In genomic region chr5:31638748-31639418, GRCh38 we compare ENCODE assay signal across 8 cellular contexts. TPM values are rescaled to one million over a fixed set of nuclear protein-coding genes. Genes with fewer than 3 reads are reported as not detected.
A peak's percentile ranks its signal among the peaks of the same experiment; 100 is the strongest.
DNase-seq lines count a peak whose midpoint lies in the region; ATAC-seq and TF ChIP-seq lines count a peak whose summit lies in the region.

PDZD2 (plus strand) TSS chr5:31639131.

- H3K36me3 ChIP-seq in GM23338 (ENCODE audit: insufficient read depth) = no peaks in the 10 kb centered on the region
- H3K36me3 ChIP-seq in testis (ENCODE audit: low read depth, missing control alignments) = no peaks in the 10 kb centered on the region

- DNase-seq in EH (ENCODE audit: low read depth) (peak; percentile 68), GM23338 (ENCODE audit: low spot score) (peak; percentile 89), LHCN-M2 (ENCODE audit: low read depth) (peak; percentile 41), SK-MEL-5 (ENCODE audit: low read depth, low spot score) (peak; percentile 72), glomerular visceral epithelial cell (ENCODE audit: extremely low spot score) (peak; percentile 79), osteocyte (ENCODE audit: extremely low spot score, unreplicated experiment) (peak; percentile 86), testis (peak; percentile 82)
- DNase-seq in activated naive CD4-positive, alpha-beta T cell treated with anti-CD3 and anti-CD28 coated beads for 36 hours = peak; percentile 77

- H3K9me3 Mint-ChIP-seq in GM23338 (no peaks in the 10 kb centered on the region), osteocyte (ENCODE audit: unreplicated experiment) (no peaks in the 10 kb centered on the region)
- H3K9me3 Mint-ChIP-seq in activated naive CD4-positive, alpha-beta T cell treated with anti-CD3 and anti-CD28 coated beads for 36 hours = no peaks in the 10 kb centered on the region

- peaks cover 9% of the 10 kb centered on the region; the same call in 1 of the 2 replicates for H4K20me1 ChIP-seq in GM23338 (replicated peaks; ENCODE audit: insufficient read depth)

- peak within 1 kb of the TSS; percentile 95 for H3K4me2 ChIP-seq in GM23338

- H3K27me3 ChIP-seq in GM23338 (ENCODE audit: insufficient read depth) = peaks cover 17% of the 10 kb centered on the region
- H3K27me3 ChIP-seq in testis = no peaks in the 10 kb centered on the region

- H3K9me2 ChIP-seq in GM23338 (ENCODE audit: insufficient read depth) = no peaks in the 10 kb centered on the region; the same call in 1 of the 2 replicates

- H3K27ac Mint-ChIP-seq in GM23338 = no peak within 1 kb of the TSS
- peak within 1 kb of the TSS; percentile 6 for H3K27ac Mint-ChIP-seq in activated naive CD4-positive, alpha-beta T cell treated with anti-CD3 and anti-CD28 coated beads for 36 hours
- H3K27ac Mint-ChIP-seq in osteocyte (ENCODE audit: unreplicated experiment) = no peak within 1 kb of the TSS

- TF ChIP-seq CTCF in GM23338 (conservative IDR thresholded peaks at IDR 0.05; ENCODE audit: low read depth in 2 of 2) (peak; percentile 27 to 54; a peak in 3 of 4 replicates), osteocyte (IDR thresholded peaks at IDR 0.05) (peak; percentile 45), testis (IDR thresholded peaks at IDR 0.05) (peak in 1 of 3 experiments; percentile 44)

- H3K9me3 ChIP-seq in testis = no peaks in the 10 kb centered on the region

- H3K4me1 Mint-ChIP-seq in GM23338 = peaks cover 19% of the 10 kb centered on the region; the same call in 2 of the 3 replicates
- H3K4me1 Mint-ChIP-seq in activated naive CD4-positive, alpha-beta T cell treated with anti-CD3 and anti-CD28 coated beads for 36 hours (ENCODE audit: low read depth) = peaks cover 9% of the 10 kb centered on the region
- H3K4me1 Mint-ChIP-seq in osteocyte (ENCODE audit: unreplicated experiment) = peaks cover 14% of the 10 kb centered on the region

- ATAC-seq in GM23338 = peak; percentile 80

- H3K4me3 ChIP-seq in GM23338 = peak within 1 kb of the TSS; percentile 73
- peak within 1 kb of the TSS; percentile 56 to 73 for H3K4me3 ChIP-seq in testis

- peaks cover 27% of the 10 kb centered on the region for H3K4me1 ChIP-seq in GM23338 (ENCODE audit: insufficient read depth)
- no peaks in the 10 kb centered on the region for H3K4me1 ChIP-seq in testis

- H3K4me3 Mint-ChIP-seq in GM23338 (peak within 1 kb of the TSS; percentile 87), osteocyte (ENCODE audit: unreplicated experiment) (peak within 1 kb of the TSS; percentile 82)
- peak within 1 kb of the TSS; percentile 75 for H3K4me3 Mint-ChIP-seq in activated naive CD4-positive, alpha-beta T cell treated with anti-CD3 and anti-CD28 coated beads for 36 hours

- H3K27me3 Mint-ChIP-seq in GM23338 (ENCODE audit: insufficient read depth, low read depth, poor library complexity) (peaks cover 4% of the 10 kb centered on the region), osteocyte (ENCODE audit: unreplicated experiment) (peaks cover 36% of the 10 kb centered on the region)
- H3K27me3 Mint-ChIP-seq in activated naive CD4-positive, alpha-beta T cell treated with anti-CD3 and anti-CD28 coated beads for 36 hours (ENCODE audit: low read depth) = peaks cover 4% of the 10 kb centered on the region

- no peaks in the 10 kb centered on the region for H3K36me3 Mint-ChIP-seq in GM23338 (ENCODE audit: low read depth)
- H3K36me3 Mint-ChIP-seq in activated naive CD4-positive, alpha-beta T cell treated with anti-CD3 and anti-CD28 coated beads for 36 hours (ENCODE audit: low read depth) = no peaks in the 10 kb centered on the region
- no peaks in the 10 kb centered on the region for H3K36me3 Mint-ChIP-seq in osteocyte (ENCODE audit: unreplicated experiment)

- H3K27ac ChIP-seq in GM23338 (ENCODE audit: low read depth) (peak within 1 kb of the TSS; percentile 78), testis (no peak within 1 kb of the TSS)

- H3F3A ChIP-seq in GM23338 (replicated peaks; ENCODE audit: low read depth) = peaks cover 6% of the 10 kb centered on the region; the same call in 1 of the 2 replicates

- peak within 1 kb of the TSS; percentile 100 for H2AFZ ChIP-seq in GM23338

- in situ Hi-C loops in SK-MEL-5 (cut with HindIII; ENCODE audit: low pct_unique_long_range_greater_than_20kb, low sequenced_read_pairs) = no loop called here

- WGBS in testis, 2 donors = 0 to 1% methylated on average over 19 to 47 of the region's 70 CpGs

- TF ChIP-seq POLR2A in testis (IDR thresholded peaks at IDR 0.05) = no peak

- H3K79me2 ChIP-seq in GM23338 (replicated peaks; ENCODE audit: insufficient read depth) = no peaks in the 10 kb centered on the region

- CTCF ChIA-PET in activated naive CD4-positive, alpha-beta T cell treated with anti-CD3 and anti-CD28 coated beads for 36 hours (lab: Charles Lee) = interaction anchor here (0.6 to 2.4 kb wide), 3 partner anchors 394 to 454 kb away, joined by 3 to 7 read pairs (median 3); no protein-coding TSS in a partner anchor

- intact Hi-C loops in activated naive CD4-positive, alpha-beta T cell treated with anti-CD3 and anti-CD28 coated beads for 36 hours (cut with micrococcal nuclease) = no loop called here
- intact Hi-C loops in testis (cut with DNase I; ENCODE audit: low total_unique reads) = no loop called here

TF ChIP-seq in GM23338, 12 proteins besides CTCF, POLR2A, EP300 and RAD21:
- TF ChIP-seq POLR2AphosphoS5 (IDR thresholded peaks at IDR 0.05; ENCODE audit: low read depth) = peak; percentile 53; the same call in 1 of the 2 replicates
- no peak for TF ChIP-seq EZH2 (IDR thresholded peaks at IDR 0.05; ENCODE audit: low read depth, unreplicated experiment)

RNA-seq across cellular contexts. Expression of gene PDZD2, which starts in this region (rescaled TPM):
- total RNA-seq in GM23338 (2014; rRNA removed; shearing (Covaris generic)) = 16.9 and 19.8 TPM in 2 replicates
- polyA plus RNA-seq in GM23338 (2016; fragmentation: Nextera tagmentation; extraction: Ambion mirVana) (8.3 and 10.2 TPM in 2 replicates), testis (ENCODE audit: insufficient read depth, low read depth, low replicate concordance) (47.3 TPM)
- total RNA-seq in LHCN-M2 (2014; rRNA removed) (not detected in 2 replicates), osteocyte (2.3 and 2.8 TPM in 2 replicates), testis (10 to 100 TPM; 83.9 to 89.1 TPM)
- 0.10 TPM for polyA plus RNA-seq in LHCN-M2 (2012)
- total RNA-seq in SK-MEL-5 (2014; rRNA removed; shearing (Covaris generic)) = 0.11 and 0.26 TPM in 2 replicates
- 0.13 and 1.6 TPM in 2 replicates for polyA plus RNA-seq in SK-MEL-5 (2015; cell fraction: cytosol; rRNA removed)
- polyA plus RNA-seq in SK-MEL-5 (2015; cell fraction: nucleus; rRNA removed) = 0.15 and 0.20 TPM in 2 replicates
- under 1 TPM; 0.05 to 0.25 TPM for total RNA-seq in activated naive CD4-positive, alpha-beta T cell treated with anti-CD3 and anti-CD28 coated beads for 36 hours

Comparison
In these comparisons a context has a peak if more than half of its experiments do, and no peak if none do; other contexts are left out.
1. Peak in DNase-seq in LHCN-M2; RNA of the gene not detected or under 1 TPM.
2. Peak in DNase-seq in activated naive CD4-positive, alpha-beta T cell treated with anti-CD3 and anti-CD28 coated beads for 36 hours; RNA of the gene not detected or under 1 TPM.